Comparison of ENCODE assay signal across 27 cellular contexts in the genomic region with DNA sequence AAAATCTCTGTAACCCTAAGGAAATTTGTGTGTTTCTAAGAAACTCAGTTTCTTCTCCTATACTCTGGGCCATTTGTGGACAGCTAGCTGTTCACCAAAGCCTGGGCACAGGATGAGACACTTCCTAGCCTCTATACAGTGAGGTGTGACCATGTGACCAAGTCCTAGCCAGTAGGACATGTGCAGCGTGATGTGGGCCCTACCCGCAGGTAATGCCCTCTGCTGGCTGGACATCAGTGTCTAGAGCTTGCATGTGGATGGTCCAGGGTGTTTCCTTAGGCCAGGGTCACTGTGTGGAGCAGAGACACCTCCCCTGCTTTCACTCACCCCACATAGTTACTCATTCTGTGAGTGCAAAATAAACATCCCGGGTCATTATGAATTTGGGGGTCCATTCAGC.
DNase-seq lines count a peak whose midpoint lies in the region; ATAC-seq, FAIRE-seq and TF ChIP-seq lines count a peak whose summit lies in the region.
"Had no signal": no experiment of that assay in that cellular context is flagged by ENCODE, and none has a peak within 500 bp of the region (broad histone marks: within the 10 kb centered on the region; RNA-seq: fewer than 3 reads in every experiment).

No MANE protein-coding gene starts in this region.

- H3K9me3 Mint-ChIP-seq in GM23338 (peaks cover 12% of the 10 kb centered on the region; the same call in 2 of the 3 replicates), CD14-positive monocyte (peaks cover 11 to 34% (median 20%) of the 10 kb centered on the region in 7 donors)
- H3K9me3 Mint-ChIP-seq in naive thymus-derived CD8-positive, alpha-beta T cell = peaks cover 0 to 28% (median 6%) of the 10 kb centered on the region in 9 donors

- no peak overlapping the region for H3K23ac ChIP-seq in H1 (ENCODE audit: insufficient read length)

- TF ChIP-seq CTCF in GM23338 (conservative IDR thresholded peaks at IDR 0.05; ENCODE audit: low read depth in 2 of 2) = peak; percentile 28 to 50
- TF ChIP-seq CTCF in OCI-LY3 (IDR thresholded peaks at IDR 0.05; ENCODE audit: low read depth, low read length) = peak; percentile 12; the same call in 1 of the 2 replicates
- peak in 1 of 3 experiments; percentile 29; a peak in 2 of 4 replicates for TF ChIP-seq CTCF in H1 (IDR thresholded peaks at IDR 0.05; ENCODE audit: control extremely low read depth in 1 of 3, insufficient read depth in 1 of 3, low read depth in 1 of 3, low read length in 3 of 3)
- TF ChIP-seq CTCF in mucosa of descending colon (IDR thresholded peaks at IDR 0.05) = no peak
- no peak for TF ChIP-seq CTCF in CD14-positive monocyte (IDR thresholded peaks at IDR 0.05)

- H3K9ac ChIP-seq in OCI-LY3 (ENCODE audit: low read length) = no peak overlapping the region
- no peak overlapping the region for H3K9ac ChIP-seq in H1 (replicated peaks in 1 of 4; ENCODE audit: extremely low read depth in 1 of 4, low read depth in 3 of 4, low read length in 3 of 4)
- H3K9ac ChIP-seq: BLaER1 had no signal

- H3K4me2 ChIP-seq in GM23338 (no peak overlapping the region), OCI-LY3 (ENCODE audit: low read length) (no peak overlapping the region), H1 (ENCODE audit: insufficient read depth in 1 of 2, low read depth in 2 of 2, low read length in 2 of 2) (no peak overlapping the region)

- H3K9me3 ChIP-seq in OCI-LY3 (ENCODE audit: insufficient read depth, low read length) (peaks cover 2% of the 10 kb centered on the region; the same call in 1 of the 2 replicates), H1 (ENCODE audit: insufficient read depth in 2 of 2, low read depth in 1 of 2, low read length in 1 of 2) (no peaks in the 10 kb centered on the region; a peak in 1 of 4 replicates), mucosa of descending colon (no peaks in the 10 kb centered on the region)

- H2AK5ac ChIP-seq in H1 (ENCODE audit: low read depth, low read length) = no peak overlapping the region

- POLR2A ChIA-PET in H1 (lab: Charles Lee; ENCODE audit: partially characterized antibody) = interaction anchor here (1.5 kb wide), 1 partner anchor 10 kb away, joined by 4 read pairs; no protein-coding TSS in a partner anchor
- POLR2A ChIA-PET in naive thymus-derived CD8-positive, alpha-beta T cell (lab: Charles Lee) = no interaction called here

- H3K79me1 ChIP-seq in H1 (ENCODE audit: low read depth, low read length) = peaks cover 13% of the 10 kb centered on the region

- WGBS in H1 (ENCODE audit: extremely low coverage in 1 of 2, insufficient coverage in 1 of 2, insufficient read length in 1 of 2, insufficient replicate concordance in 2 of 2, low coverage in 1 of 2, low lambda C conversion rate in 2 of 2, missing lambda C conversion rate in 1 of 2), 2 experiments = 63% methylated on average over 3 of the region's 3 CpGs; no CpG with 5 or more reads in 1 of the 2 experiments

- no peaks in the 10 kb centered on the region for H3K27me3 ChIP-seq in GM23338 (ENCODE audit: insufficient read depth)
- no peaks in the 10 kb centered on the region for H3K27me3 ChIP-seq in OCI-LY3 (ENCODE audit: low read depth, low read length)
- no peaks in the 10 kb centered on the region; a peak in 1 of 7 replicates for H3K27me3 ChIP-seq in H1 (replicated peaks in 1 of 4; ENCODE audit: control insufficient read depth in 3 of 4, extremely low read depth in 1 of 4, insufficient read depth in 3 of 4, low read length in 3 of 4)
- H3K27me3 ChIP-seq: BLaER1 had no signal

- no peaks in the 10 kb centered on the region for H3K36me3 ChIP-seq in GM23338 (ENCODE audit: insufficient read depth)
- H3K36me3 ChIP-seq in OCI-LY3 (replicated peaks; ENCODE audit: low read depth, low read length) = peaks cover 2% of the 10 kb centered on the region
- H3K36me3 ChIP-seq in H1 (ENCODE audit: control insufficient read depth in 2 of 4, insufficient read depth in 4 of 4, low read length in 3 of 4) = peaks cover 0 to 3% (median 0%) of the 10 kb centered on the region in 4 experiments; a peak in 1 of 8 replicates
- H3K36me3 ChIP-seq in mucosa of descending colon (ENCODE audit: low read depth) = no peaks in the 10 kb centered on the region

- H2AFZ ChIP-seq in GM23338 = no peak overlapping the region
- no peak overlapping the region for H2AFZ ChIP-seq in OCI-LY3 (ENCODE audit: low read depth, low read length)
- H2AFZ ChIP-seq in H1 (ENCODE audit: low read length) = no peak overlapping the region

- intact Hi-C loops in mucosa of descending colon (cut with DNase I, micrococcal nuclease) = no loop called here
- intact Hi-C loops in CD14-positive monocyte (cut with micrococcal nuclease) = no loop called here
- intact Hi-C loops in posterior vena cava (cut with DNase I) = no loop called here

- TF ChIP-seq EP300 in H1 (IDR thresholded peaks at IDR 0.05; ENCODE audit: borderline replicate concordance in 1 of 2, low read depth in 2 of 2, low read length in 2 of 2) = no peak

- DNase-seq in GM23338 (ENCODE audit: low spot score) (no peak), H1 (ENCODE audit: low read depth in 1 of 2, low spot score in 2 of 2) (no peak), mucosa of descending colon (no peak), CD14-positive monocyte (ENCODE audit: low spot score) (no peak), posterior vena cava (ENCODE audit: low spot score) (no peak)
- DNase-seq in naive thymus-derived CD8-positive, alpha-beta T cell = no peak
- DNase-seq: CD4-positive, alpha-beta T cell; Kasumi-1; NCI-H1092 treated with DMSO at 0.1 percent for 48 hours; NCI-H1436; NCI-H187; NCI-H2081 treated with DMSO at 0.1 percent for 48 hours; NCI-H2171 treated with DMSO at 0.1 percent for 48 hours; NCI-H345; NCI-H510A treated with DMSO at 0.1 percent for 48 hours; NK-92 treated with Interleukin-12 subunit alpha and Interleukin-12 subunit beta, amount 100 ng/mL, for 24 hours; SHP77 had no signal

- FAIRE-seq in H1 (lab: Jason Lieb, UNC) = no peak
- FAIRE-seq: A204.1, D721Med, G401.6, GM12891, K562 had no signal

- H2BK15ac ChIP-seq in H1 (ENCODE audit: low read length) = 0 out of 2 replicates have a peak overlapping the region, but pooled peaks have one; percentile 9

- H3K4me1 ChIP-seq in GM23338 (ENCODE audit: insufficient read depth) (peaks cover 39% of the 10 kb centered on the region), OCI-LY3 (ENCODE audit: low read length) (peaks cover 17% of the 10 kb centered on the region), H1 (replicated peaks in 1 of 4; ENCODE audit: control insufficient read depth in 3 of 4, insufficient read depth in 4 of 4, low read length in 3 of 4) (peaks cover 3 to 21% (median 11%) of the 10 kb centered on the region in 4 experiments; a peak in 5 of 7 replicates), mucosa of descending colon (ENCODE audit: low read depth) (no peaks in the 10 kb centered on the region)
- H3K4me1 ChIP-seq: BLaER1 had no signal

- no peak overlapping the region for H3K18ac ChIP-seq in H1 (ENCODE audit: extremely low read depth, low read length)

- no peak overlapping the region for H3K4me3 ChIP-seq in GM23338
- H3K4me3 ChIP-seq in OCI-LY3 (ENCODE audit: low read length) = no peak overlapping the region
- no peak overlapping the region for H3K4me3 ChIP-seq in H1 (ENCODE audit: extremely low read depth in 1 of 4, insufficient read depth in 2 of 4, low read depth in 3 of 4, low read length in 4 of 4)
- no peak overlapping the region for H3K4me3 ChIP-seq in mucosa of descending colon
- H3K4me3 ChIP-seq: BLaER1, K562 had no signal

- H4K20me1 ChIP-seq in GM23338 (replicated peaks; ENCODE audit: insufficient read depth) (peaks cover 32% of the 10 kb centered on the region), OCI-LY3 (ENCODE audit: insufficient read depth, low read length) (peaks cover 49% of the 10 kb centered on the region), H1 (replicated peaks in 1 of 2; ENCODE audit: control insufficient read depth in 1 of 2, insufficient read depth in 2 of 2, low read length in 2 of 2) (peaks cover 9 to 12% of the 10 kb centered on the region in 2 experiments)

- H2BK20ac ChIP-seq in H1 (ENCODE audit: low read length) = no peak overlapping the region

- H3K27me3 Mint-ChIP-seq in GM23338 (ENCODE audit: insufficient read depth, low read depth, poor library complexity) = peaks cover 12% of the 10 kb centered on the region
- H3K27me3 Mint-ChIP-seq in CD14-positive monocyte (ENCODE audit: low read depth in 3 of 3) = peaks cover 0 to 2% (median 0%) of the 10 kb centered on the region in 3 donors
- H3K27me3 Mint-ChIP-seq in naive thymus-derived CD8-positive, alpha-beta T cell = peaks cover 0 to 4% (median 0%) of the 10 kb centered on the region in 5 donors
- H3K27me3 Mint-ChIP-seq: CD4-positive, alpha-beta T cell had no signal

- TF ChIP-seq POLR2A in H1 (IDR thresholded peaks at IDR 0.05; ENCODE audit: control extremely low read depth in 1 of 2, low read depth in 2 of 2, low read length in 2 of 2) = no peak

- H3K27ac Mint-ChIP-seq in GM23338 (no peak overlapping the region), CD14-positive monocyte (no peak overlapping the region)
- no peak overlapping the region for H3K27ac Mint-ChIP-seq in naive thymus-derived CD8-positive, alpha-beta T cell
- H3K27ac Mint-ChIP-seq: CD4-positive, alpha-beta T cell had no signal

- H4K8ac ChIP-seq in H1 (ENCODE audit: extremely low read depth, insufficient read depth, low read length) = no peak overlapping the region

- H3K4ac ChIP-seq in H1 (replicated peaks; ENCODE audit: insufficient read length, low read depth, low read length) = no peak overlapping the region

- H3K56ac ChIP-seq in H1 (replicated peaks; ENCODE audit: insufficient read length, low read depth, low read length) = no peak overlapping the region

- peaks cover 4% of the 10 kb centered on the region; the same call in 1 of the 2 replicates for H3K9me2 ChIP-seq in GM23338 (ENCODE audit: insufficient read depth)

- H2BK5ac ChIP-seq in H1 (ENCODE audit: low read depth, low read length) = no peak overlapping the region

- ATAC-seq in GM23338 = no peak
- ATAC-seq in mucosa of descending colon = peak; percentile 40
- no peak for ATAC-seq in naive thymus-derived CD8-positive, alpha-beta T cell
- ATAC-seq: K562, Panc1 had no signal

- H3K27ac ChIP-seq in GM23338 (ENCODE audit: low read depth) = no peak overlapping the region
- H3K27ac ChIP-seq in OCI-LY3 (ENCODE audit: low read length) = no peak overlapping the region
- no peak overlapping the region for H3K27ac ChIP-seq in H1 (ENCODE audit: low read depth, low read length)
- H3K27ac ChIP-seq: BLaER1, HL-60, RWPE1 had no signal

- H3F3A ChIP-seq in GM23338 (replicated peaks; ENCODE audit: low read depth) = no peaks in the 10 kb centered on the region

- H3K79me2 ChIP-seq in GM23338 (replicated peaks; ENCODE audit: insufficient read depth) (peaks cover 24% of the 10 kb centered on the region), OCI-LY3 (ENCODE audit: low read length) (peaks cover 29% of the 10 kb centered on the region), H1 (ENCODE audit: control insufficient read depth in 1 of 2, insufficient read depth in 2 of 2, low read length in 2 of 2) (peaks cover 24 to 32% of the 10 kb centered on the region in 2 experiments)

- no peaks in the 10 kb centered on the region for H3K23me2 ChIP-seq in H1 (ENCODE audit: low read depth, low read length)

- H3K4me1 Mint-ChIP-seq in GM23338 (peaks cover 68% of the 10 kb centered on the region), CD14-positive monocyte (no peaks in the 10 kb centered on the region)
- no peaks in the 10 kb centered on the region for H3K4me1 Mint-ChIP-seq in naive thymus-derived CD8-positive, alpha-beta T cell

- peak; percentile 4 to 43; a peak in 2 of 4 replicates for TF ChIP-seq RAD21 in H1 (IDR thresholded peaks at IDR 0.05 in 1 of 2, conservative IDR thresholded peaks at IDR 0.05 in 1 of 2; ENCODE audit: low read depth in 2 of 2, low read length in 2 of 2)

- H3K4me3 Mint-ChIP-seq in GM23338 (no peak overlapping the region), CD14-positive monocyte (no peak overlapping the region)
- no peak overlapping the region for H3K4me3 Mint-ChIP-seq in naive thymus-derived CD8-positive, alpha-beta T cell
- H3K4me3 Mint-ChIP-seq: CD4-positive, alpha-beta T cell had no signal

- peak overlapping the region; percentile 20; the same call in 1 of the 2 replicates for H2BK12ac ChIP-seq in H1 (ENCODE audit: low read depth, low read length)

- H4K91ac ChIP-seq in H1 (replicated peaks; ENCODE audit: insufficient read length, low read length) = no peak overlapping the region

- peaks cover 42% of the 10 kb centered on the region for H3K36me3 Mint-ChIP-seq in GM23338 (ENCODE audit: low read depth)
- no peaks in the 10 kb centered on the region for H3K36me3 Mint-ChIP-seq in CD14-positive monocyte
- H3K36me3 Mint-ChIP-seq in naive thymus-derived CD8-positive, alpha-beta T cell = peaks cover 0 to 7% (median 7%) of the 10 kb centered on the region in 3 donors

- no peak overlapping the region for H3K14ac ChIP-seq in H1 (ENCODE audit: insufficient read length)

- no peak overlapping the region for H2BK120ac ChIP-seq in H1 (replicated peaks; ENCODE audit: low read depth, low read length)

- CTCF ChIA-PET in H1 (lab: Charles Lee; ENCODE audit: partially characterized antibody) = interaction anchor here (1.2 to 3.0 kb wide), 5 partner anchors 9 to 37 kb away, joined by 3 to 15 read pairs (median 3); no protein-coding TSS in a partner anchor

- H4K5ac ChIP-seq in H1 (ENCODE audit: insufficient read length, low read depth, low read length) = no peak overlapping the region

Comparison
In these comparisons a context has a peak if more than half of its experiments do, and no peak if none do; other contexts are left out.
1. CTCF ChIP-seq: peak in GM23338 (2 of 2) and OCI-LY3 (single experiment); none in mucosa of descending colon (single experiment) and CD14-positive monocyte (single experiment).